In genomic region chr6:114312931-114313330, GRCh38 we compare ENCODE assay signal across 20 cellular contexts.
DNase-seq lines count a peak whose midpoint lies in the region; ATAC-seq and TF ChIP-seq lines count a peak whose summit lies in the region.
"Had no signal": no experiment of that assay in that cellular context is flagged by ENCODE, and none has a peak within 500 bp of the region (broad histone marks: within the 10 kb centered on the region; RNA-seq: fewer than 3 reads in every experiment).

No MANE protein-coding gene starts in this region.

- DNase-seq in NCI-H2171 (lab: John Stamatoyannopoulos, UW), result peak; percentile 21
- DNase-seq in GM10266 (ENCODE audit: extremely low spot score), result no peak
- DNase-seq in NCI-H1105 (lab: John Stamatoyannopoulos, UW), result no peak
- DNase-seq in NCI-H226, result no peak
- DNase-seq: amygdala; central memory CD4-positive, alpha-beta T cell; dorsolateral prefrontal cortex; KG1; kidney; naive B cell; NCI-H1048; NCI-H2107; NCI-H526; SJCRH30; T-helper 17 cell had no signal

- no peak for TF ChIP-seq CTCF in GM10266 (IDR thresholded peaks at IDR 0.05; ENCODE audit: control insufficient read depth, insufficient read depth, low read depth, missing control alignments)

- ATAC-seq in GM18499 (IDR thresholded peaks at IDR 0.05; ENCODE audit: insufficient read depth, unreplicated experiment) (peak; percentile 66), GM19463 (IDR thresholded peaks at IDR 0.05; ENCODE audit: unreplicated experiment) (peak; percentile 70), HG03175 (IDR thresholded peaks at IDR 0.05; ENCODE audit: unreplicated experiment) (peak; percentile 66), HG03108 (IDR thresholded peaks at IDR 0.05; ENCODE audit: unreplicated experiment) (no peak)
- ATAC-seq: A549, T-helper 17 cell had no signal
